30 cellular contexts compared by ENCODE assay signal in the genomic region with DNA sequence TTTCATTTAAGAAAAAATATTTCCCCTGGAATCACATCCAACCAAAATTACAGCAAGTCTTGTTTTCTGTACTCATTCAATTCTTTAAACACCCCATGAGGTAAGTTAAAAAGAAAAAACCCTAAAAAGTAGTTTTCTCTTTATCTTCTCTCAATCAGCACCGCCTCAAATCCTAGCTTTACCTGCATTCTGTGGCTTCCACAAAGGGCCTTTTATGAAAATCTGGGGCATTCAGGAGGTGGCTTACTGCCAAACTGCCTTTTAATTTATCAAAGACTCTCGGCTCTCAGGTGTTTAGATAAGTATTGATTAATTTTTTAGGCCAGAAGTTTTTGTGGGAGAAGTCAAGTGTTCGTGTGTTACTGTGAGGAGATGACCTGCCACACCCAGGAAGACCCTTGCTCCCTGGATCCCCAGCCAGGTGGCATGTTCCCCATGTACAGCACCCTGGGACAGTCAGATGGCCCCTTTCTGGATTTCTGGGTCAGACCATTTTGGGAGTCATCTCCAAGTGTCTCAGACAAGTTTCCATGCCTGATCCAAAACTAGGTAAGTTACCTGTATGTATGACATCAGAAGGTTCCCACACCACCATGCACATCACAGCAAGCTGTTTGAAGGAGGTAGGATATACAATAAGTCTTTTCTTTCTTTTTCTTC. TPM values are rescaled to one million over a fixed set of nuclear protein-coding genes. Genes with fewer than 3 reads are reported as not detected.
"Had no signal": no experiment of that assay in that cellular context is flagged by ENCODE, and none has a peak within 500 bp of the region (broad histone marks: within the 10 kb centered on the region; RNA-seq: fewer than 3 reads in every experiment).

No MANE protein-coding gene starts in this region.

- ATAC-seq: activated naive CD4-positive, alpha-beta T cell treated with anti-CD3 and anti-CD28 coated beads, Interleukin-2, amount 50 U/mL, for 72 hours; activated T-cell treated with anti-CD3 and anti-CD28 coated beads, Interleukin-2, amount 50 U/mL, for 4 hours; K562 had no signal

- H3K36me3 ChIP-seq: adrenal gland had no signal

- H3K27me3 ChIP-seq: adrenal gland had no signal

- DNase-seq: activated B cell treated with CpG ODN at 0.5 μM for 24 hours; activated CD4-positive, alpha-beta memory T cell treated with anti-CD3 and anti-CD28 coated beads for 36 hours; activated CD4-positive, alpha-beta T cell treated with anti-CD3 and anti-CD28 coated beads for 4 hours; activated CD4-positive, alpha-beta T cell treated with anti-CD3 and anti-CD28 coated beads, Interleukin-2, amount 50 U/mL, for 1 hour; activated CD4-positive, CD25-positive, alpha-beta regulatory T cell treated with anti-CD3 and anti-CD28 coated beads, Interleukin-2, amount 50 U/mL, for 72 hours; activated CD8-positive, alpha-beta memory T cell treated with anti-CD3 and anti-CD28 coated beads, Interleukin-2, amount 50 U/mL, for 4 hours; activated gamma-delta T cell treated with Interleukin-2 at 50 U/mL for 16 hours; activated naive CD4-positive, alpha-beta T cell treated with anti-CD3 and anti-CD28 coated beads for 36 hours; activated T-cell treated with anti-CD3 and anti-CD28 coated beads for 4 hours; activated T-cell treated with anti-CD3 and anti-CD28 coated beads, Interleukin-2, amount 50 U/mL, for 4 hours; adrenal gland; central memory CD4-positive, alpha-beta T cell; NCI-H1436; NCI-H1694 treated with DMSO at 0.1 percent for 48 hours; NCI-H2029; NCI-H2171; NCI-H446 treated with DMSO at 0.1 percent for 48 hours; Right ventricle myocardium superior; SW 1271; T-helper 1 cell; T-helper 2 cell; T-helper 9 cell had no signal

- H3K4me3 ChIP-seq: adrenal gland, K562 had no signal

- H3K27ac ChIP-seq: adrenal gland, VCaP had no signal

- H3K4me1 ChIP-seq: adrenal gland had no signal

RNA-seq across cellular contexts. Expression of gene TMEM171, which starts 6.2 kb away (rescaled TPM):
- total RNA-seq: activated B cell treated with CpG ODN at 0.5 μM for 24 hours; activated CD4-positive, alpha-beta memory T cell treated with anti-CD3 and anti-CD28 coated beads for 36 hours; activated naive CD4-positive, alpha-beta T cell treated with anti-CD3 and anti-CD28 coated beads for 36 hours; activated naive CD4-positive, alpha-beta T cell treated with anti-CD3 and anti-CD28 coated beads, Interleukin-2, amount 50 U/mL, for 72 hours; activated T-helper 1 cell treated with anti-CD3 and anti-CD28 coated beads, Interleukin-12 subunit alpha, Interleukin-12 subunit beta, Interleukin-2, Interleukin-4 antibody, amounts not matched to agents 30 ng/mL and 10 ng/mL and 1 ng/mL, durations not matched to agents 14 hours and 24 hours and 36 hours; K562; OCI-LY7; Right ventricle myocardium superior had no signal

RNA-seq across cellular contexts. Expression of gene TMEM174, which starts 58.8 kb away (rescaled TPM):
- total RNA-seq: activated B cell treated with CpG ODN at 0.5 μM for 24 hours; activated CD4-positive, alpha-beta memory T cell treated with anti-CD3 and anti-CD28 coated beads for 36 hours; activated naive CD4-positive, alpha-beta T cell treated with anti-CD3 and anti-CD28 coated beads for 36 hours; activated naive CD4-positive, alpha-beta T cell treated with anti-CD3 and anti-CD28 coated beads, Interleukin-2, amount 50 U/mL, for 72 hours; activated T-cell treated with anti-CD3 and anti-CD28 coated beads, Interleukin-2, amount 50 U/mL, for 4 hours; activated T-helper 1 cell treated with anti-CD3 and anti-CD28 coated beads, Interleukin-12 subunit alpha, Interleukin-12 subunit beta, Interleukin-2, Interleukin-4 antibody, amounts not matched to agents 30 ng/mL and 10 ng/mL and 1 ng/mL, durations not matched to agents 14 hours and 24 hours and 36 hours; adrenal gland; astrocyte; chondrocyte; K562; M059J; Right ventricle myocardium superior had no signal
- polyA plus RNA-seq: adrenal gland, K562 had no signal
